18 cellular contexts compared by ENCODE assay signal in the genomic region with DNA sequence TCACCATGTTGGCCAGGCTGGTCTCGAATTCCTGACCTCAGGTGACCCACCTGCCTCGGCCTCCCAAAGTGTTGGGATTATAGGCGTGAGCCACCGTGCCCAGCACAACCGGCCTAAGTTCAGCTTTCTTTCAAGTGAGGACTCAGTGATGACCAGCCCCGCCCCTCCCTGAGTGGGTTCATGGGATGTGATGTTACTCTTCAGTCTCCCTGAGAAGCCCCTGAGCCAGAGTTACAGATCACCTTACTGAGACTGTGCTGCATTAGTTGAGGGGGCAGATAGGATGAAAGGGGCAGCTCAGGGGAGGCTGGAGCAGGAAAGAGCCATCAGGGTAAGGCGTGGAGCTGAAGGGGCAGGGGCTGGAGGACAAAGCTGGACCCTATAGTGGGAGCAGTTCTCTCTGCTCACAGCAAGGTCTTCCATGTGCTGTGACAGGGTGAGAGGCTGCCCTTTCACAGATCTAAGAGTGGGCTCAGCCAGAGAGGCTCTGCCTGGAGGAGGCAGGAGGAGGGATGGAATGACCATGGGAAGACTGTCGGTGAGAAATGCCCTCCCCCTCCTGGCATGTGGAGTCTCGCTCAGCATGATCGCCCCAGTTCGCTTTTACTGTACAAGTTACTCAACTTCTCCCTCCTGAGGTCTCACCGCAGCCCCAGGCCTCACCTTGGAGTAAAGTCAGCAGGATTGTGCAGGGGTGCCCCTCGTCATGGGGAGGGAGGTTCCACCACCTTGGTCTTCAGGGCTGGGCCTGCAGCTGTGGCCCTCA. TPM values are rescaled to one million over a fixed set of nuclear protein-coding genes. Genes with fewer than 3 reads are reported as not detected.
A peak's percentile ranks its signal among the peaks of the same experiment; 100 is the strongest.
DNase-seq lines count a peak whose midpoint lies in the region; ATAC-seq and TF ChIP-seq lines count a peak whose summit lies in the region.
"Had no signal": no experiment of that assay in that cellular context is flagged by ENCODE, and none has a peak within 500 bp of the region (broad histone marks: within the 10 kb centered on the region; RNA-seq: fewer than 3 reads in every experiment).

No MANE protein-coding gene starts in this region.

- intact Hi-C loops in CD8-positive, alpha-beta T cell (cut with DNase I, micrococcal nuclease) = loop anchor here (2.0 to 5.0 kb wide), 2 partner anchors 34 kb away; no protein-coding TSS in a partner anchor
- intact Hi-C loops in naive thymus-derived CD4-positive, alpha-beta T cell (cut with micrococcal nuclease) = no loop called here

- no peak overlapping the region for H3K4me3 Mint-ChIP-seq in CD8-positive, alpha-beta T cell
- H3K4me3 Mint-ChIP-seq in activated naive CD8-positive, alpha-beta T cell = no peak overlapping the region
- no peak overlapping the region for H3K4me3 Mint-ChIP-seq in naive thymus-derived CD4-positive, alpha-beta T cell
- H3K4me3 Mint-ChIP-seq: IgD-negative memory B cell; stimulated activated naive B cell treated with anti-CD40 and anti-IgM and Interleukin-4, amounts not matched to agents 10 μg/mL and 1 μg/mL and 100 μg/mL, for 72 hours had no signal

- peak overlapping the region; percentile 62 for H3K27ac Mint-ChIP-seq in CD8-positive, alpha-beta T cell
- peak overlapping the region; percentile 34 for H3K27ac Mint-ChIP-seq in activated naive CD8-positive, alpha-beta T cell
- H3K27ac Mint-ChIP-seq in naive thymus-derived CD4-positive, alpha-beta T cell = peak overlapping the region in 6 of 9 donors; percentile 33 to 87 (median 44)

- peaks cover 9% of the 10 kb centered on the region for H3K4me1 ChIP-seq in CD8-positive, alpha-beta T cell (ENCODE audit: insufficient read depth, low read length)
- peaks cover 0 to 14% of the 10 kb centered on the region in 2 donors for H3K4me1 ChIP-seq in naive thymus-derived CD4-positive, alpha-beta T cell (ENCODE audit: control insufficient read depth in 2 of 2, insufficient read depth in 2 of 2, low read length in 2 of 2)

- DNase-seq in activated CD4-positive, CD25-positive, alpha-beta regulatory T cell (lab: John Stamatoyannopoulos, UW) = no peak
- DNase-seq in CD8-positive, alpha-beta T cell = no peak
- no peak for DNase-seq in naive thymus-derived CD4-positive, alpha-beta T cell
- DNase-seq: amygdala; NCI-H2081; NCI-H748 treated with DMSO at 0.1 percent for 48 hours; PC-9; stimulated activated naive B cell treated with anti-CD40 and anti-IgM and Interleukin-4, amounts not matched to agents 10 μg/mL and 1 μg/mL and 100 μg/mL, for 72 hours had no signal

- peaks cover 22% of the 10 kb centered on the region for H3K4me1 Mint-ChIP-seq in CD8-positive, alpha-beta T cell (ENCODE audit: low read depth)
- H3K4me1 Mint-ChIP-seq in activated naive CD8-positive, alpha-beta T cell (ENCODE audit: low read depth) = peaks cover 21% of the 10 kb centered on the region
- peaks cover 10 to 54% (median 16%) of the 10 kb centered on the region in 7 donors for H3K4me1 Mint-ChIP-seq in naive thymus-derived CD4-positive, alpha-beta T cell

- H3K9me3 Mint-ChIP-seq in CD8-positive, alpha-beta T cell = no peaks in the 10 kb centered on the region
- no peaks in the 10 kb centered on the region for H3K9me3 Mint-ChIP-seq in activated naive CD8-positive, alpha-beta T cell (ENCODE audit: low read depth)
- H3K9me3 Mint-ChIP-seq in naive thymus-derived CD4-positive, alpha-beta T cell = no peaks in the 10 kb centered on the region
- H3K9me3 Mint-ChIP-seq: IgD-negative memory B cell; stimulated activated naive B cell treated with anti-CD40 and anti-IgM and Interleukin-4, amounts not matched to agents 10 μg/mL and 1 μg/mL and 100 μg/mL, for 72 hours had no signal

- no peaks in the 10 kb centered on the region for H3K27me3 Mint-ChIP-seq in CD8-positive, alpha-beta T cell (ENCODE audit: low read depth)
- H3K27me3 Mint-ChIP-seq in activated naive CD8-positive, alpha-beta T cell = no peaks in the 10 kb centered on the region
- no peaks in the 10 kb centered on the region for H3K27me3 Mint-ChIP-seq in naive thymus-derived CD4-positive, alpha-beta T cell
- H3K27me3 Mint-ChIP-seq: IgD-negative memory B cell had no signal

- peak; percentile 7 to 12 for ATAC-seq in activated CD4-positive, CD25-positive, alpha-beta regulatory T cell treated with anti-CD3 and anti-CD28 coated beads, Interleukin-2, amount 50 U/mL, for 24 hours
- ATAC-seq in CD8-positive, alpha-beta T cell = no peak
- ATAC-seq in naive thymus-derived CD4-positive, alpha-beta T cell = no peak
- ATAC-seq in GM21528 (IDR thresholded peaks at IDR 0.05; ENCODE audit: low FRiP score, unreplicated experiment) (no peak), GM21619 (IDR thresholded peaks at IDR 0.05; ENCODE audit: unreplicated experiment) (no peak), GM21737 (IDR thresholded peaks at IDR 0.05; ENCODE audit: unreplicated experiment) (no peak)

- H3K27ac ChIP-seq in CD8-positive, alpha-beta T cell (ENCODE audit: low read depth, low read length) = no peak overlapping the region
- H3K27ac ChIP-seq in naive thymus-derived CD4-positive, alpha-beta T cell (ENCODE audit: low read depth, low read length) = no peak overlapping the region
- H3K27ac ChIP-seq: C4-2B, PC-9 had no signal

- POLR2A ChIA-PET in CD8-positive, alpha-beta T cell (lab: Charles Lee) = interaction anchor here (1.0 to 1.9 kb wide), 4 partner anchors 11 to 78 kb away, joined by 3 to 7 read pairs (median 4); partner anchors contain the start of gene NTRK1
- POLR2A ChIA-PET in naive thymus-derived CD4-positive, alpha-beta T cell (lab: Charles Lee) = interaction anchor here (0.7 to 1.8 kb wide), 2 partner anchors 13 to 46 kb away, joined by 3 to 6 read pairs; partner anchors contain the start of gene SH2D2A

- H3K9me3 ChIP-seq in CD8-positive, alpha-beta T cell (ENCODE audit: low read length) = no peaks in the 10 kb centered on the region
- H3K9me3 ChIP-seq in naive thymus-derived CD4-positive, alpha-beta T cell (ENCODE audit: control insufficient read depth in 2 of 3, low read length in 3 of 3) = no peaks in the 10 kb centered on the region

- H3K27me3 ChIP-seq in CD8-positive, alpha-beta T cell (ENCODE audit: insufficient read depth, low read length) = no peaks in the 10 kb centered on the region
- no peaks in the 10 kb centered on the region for H3K27me3 ChIP-seq in naive thymus-derived CD4-positive, alpha-beta T cell (ENCODE audit: control insufficient read depth in 2 of 2, insufficient read depth in 2 of 2, low read length in 2 of 2)

- H3K36me3 Mint-ChIP-seq in CD8-positive, alpha-beta T cell = peaks cover 59% of the 10 kb centered on the region
- peaks cover 9% of the 10 kb centered on the region for H3K36me3 Mint-ChIP-seq in activated naive CD8-positive, alpha-beta T cell
- H3K36me3 Mint-ChIP-seq in naive thymus-derived CD4-positive, alpha-beta T cell = peaks cover 0 to 35% (median 21%) of the 10 kb centered on the region in 5 donors

- H3K36me3 ChIP-seq in CD8-positive, alpha-beta T cell (ENCODE audit: insufficient read depth, low read length) = peaks cover 24% of the 10 kb centered on the region
- H3K36me3 ChIP-seq in naive thymus-derived CD4-positive, alpha-beta T cell (ENCODE audit: control insufficient read depth in 2 of 3, insufficient read depth in 3 of 3, low read length in 3 of 3) = peaks cover 1 to 55% (median 7%) of the 10 kb centered on the region in 3 experiments

- TF ChIP-seq CTCF in CD8-positive, alpha-beta T cell (IDR thresholded peaks at IDR 0.05) = no peak

- no peak overlapping the region for H3K4me3 ChIP-seq in CD8-positive, alpha-beta T cell (ENCODE audit: low read depth, low read length)
- no peak overlapping the region for H3K4me3 ChIP-seq in naive thymus-derived CD4-positive, alpha-beta T cell (ENCODE audit: low read length)
- H3K4me3 ChIP-seq: PC-9 had no signal

- CTCF ChIA-PET in CD8-positive, alpha-beta T cell (lab: Charles Lee) = interaction anchor here (0.7 to 14.5 kb wide), 5 partner anchors 9 to 77 kb away, joined by 3 to 260 read pairs (median 16); partner anchors contain the start of genes INSRR and NTRK1
- CTCF ChIA-PET in naive thymus-derived CD4-positive, alpha-beta T cell (lab: Charles Lee) = interaction anchor here (0.6 to 1.8 kb wide), 2 partner anchors 57 to 77 kb away, joined by 3 to 9 read pairs; partner anchors contain the start of gene NTRK1

RNA-seq across cellular contexts. Expression of gene SH2D2A, which starts 13.4 kb away (rescaled TPM):
- 10 to 100 TPM; 85.6 to 86.3 TPM for total RNA-seq in CD8-positive, alpha-beta T cell
- 100 to 1,000 TPM in 1 of 5 experiments, 10 to 100 TPM in 4; 14.7 to 164 (median 54.3) TPM for total RNA-seq in naive thymus-derived CD4-positive, alpha-beta T cell
- polyA plus RNA-seq in naive thymus-derived CD4-positive, alpha-beta T cell = 10 to 100 TPM; 12.7 to 15.7 TPM
- total RNA-seq: chondrocyte had no signal

RNA-seq across cellular contexts. Expression of gene PRCC, which starts 35.9 kb away (rescaled TPM):
- total RNA-seq in CD8-positive, alpha-beta T cell = 10 to 100 TPM; 55.6 to 58.4 TPM
- total RNA-seq in naive thymus-derived CD4-positive, alpha-beta T cell = 10 to 100 TPM; 53.2 to 88.9 (median 61.7) TPM
- polyA plus RNA-seq in naive thymus-derived CD4-positive, alpha-beta T cell = 10 to 100 TPM; 40.9 to 60.8 TPM

RNA-seq across cellular contexts. Expression of gene HDGF, which starts 51.8 kb away (rescaled TPM):
- 10 to 100 TPM; 63.1 to 70.6 TPM for total RNA-seq in CD8-positive, alpha-beta T cell
- total RNA-seq in naive thymus-derived CD4-positive, alpha-beta T cell = 100 to 1,000 TPM in 1 of 5 experiments, 10 to 100 TPM in 4; 64.1 to 224 (median 91.2) TPM
- polyA plus RNA-seq in naive thymus-derived CD4-positive, alpha-beta T cell = 10 to 100 TPM; 25.0 to 39.3 TPM

RNA-seq across cellular contexts. Expression of gene INSRR, which starts 55.6 kb away (rescaled TPM):
- under 1 TPM; 0.05 to 0.08 TPM for total RNA-seq in CD8-positive, alpha-beta T cell
- total RNA-seq in naive thymus-derived CD4-positive, alpha-beta T cell = under 1 TPM in 1 of 5 experiments, not detected in 4; 0.63 TPM
- polyA plus RNA-seq in naive thymus-derived CD4-positive, alpha-beta T cell = not detected
- total RNA-seq: A172, chondrocyte, liver, PC-9 had no signal
- polyA plus RNA-seq: IgD-negative memory B cell had no signal

RNA-seq across cellular contexts. Expression of gene NTRK1, which starts 57.4 kb away (rescaled TPM):
- total RNA-seq in CD8-positive, alpha-beta T cell = 1 to 10 TPM; 1.5 to 1.7 TPM
- 10 to 100 TPM in 1 of 5 experiments, 1 to 10 TPM in 2, not detected in 2; 3.2 to 17.3 (median 3.3) TPM for total RNA-seq in naive thymus-derived CD4-positive, alpha-beta T cell
- under 1 TPM in 1 of 2 donors, not detected in 1; 0.09 TPM for polyA plus RNA-seq in naive thymus-derived CD4-positive, alpha-beta T cell
- total RNA-seq: chondrocyte, PC-9 had no signal
- polyA plus RNA-seq: IgD-negative memory B cell had no signal

Comparison
In these comparisons a context has a peak if more than half of its experiments do, and no peak if none do; other contexts are left out.
1. ATAC-seq: peak in activated CD4-positive, CD25-positive, alpha-beta regulatory T cell treated with anti-CD3 and anti-CD28 coated beads, Interleukin-2, amount 50 U/mL, for 24 hours (2 of 2); none in CD8-positive, alpha-beta T cell (single experiment), naive thymus-derived CD4-positive, alpha-beta T cell (single experiment), GM21528 (single experiment), GM21619 (single experiment) and GM21737 (single experiment).
2. intact Hi-C loops: an anchor here in CD8-positive, alpha-beta T cell (2.0 to 5.0 kb wide); none called in naive thymus-derived CD4-positive, alpha-beta T cell.
3. Peak in every context shown above with its lines, with median percentiles within 50 percentile points of each other: H3K27ac Mint-ChIP-seq.